Comparison of ENCODE assay signal across 8 cellular contexts in the genomic region with DNA sequence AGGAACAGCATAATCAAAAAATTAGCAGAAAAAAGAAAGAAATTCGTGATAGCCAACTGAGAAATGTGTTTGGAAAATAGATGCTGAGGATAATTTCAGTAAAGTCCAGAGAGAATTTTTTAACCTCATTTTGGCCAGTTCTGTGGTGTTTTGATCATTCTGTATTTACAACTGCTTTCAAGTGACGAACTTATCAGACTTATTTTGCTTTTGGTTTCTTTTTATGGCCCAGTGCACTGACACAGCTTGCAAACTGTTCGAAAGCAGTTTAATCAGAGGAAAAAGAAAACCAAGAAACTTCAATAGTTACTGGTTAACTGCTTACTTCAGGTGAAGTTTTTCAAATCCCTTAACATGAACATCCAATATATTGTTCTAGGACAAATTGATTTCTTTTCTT. TPM values are rescaled to one million over a fixed set of nuclear protein-coding genes. Genes with fewer than 3 reads are reported as not detected.
DNase-seq lines count a peak whose midpoint lies in the region; ATAC-seq and TF ChIP-seq lines count a peak whose summit lies in the region.

No MANE protein-coding gene starts in this region.

- peaks cover 13% of the 10 kb centered on the region for H3K36me3 ChIP-seq in A673 (ENCODE audit: insufficient read depth, low read length, poor library complexity, severe bottlenecking)

- BruUV-seq in A673 (replicated peaks; lab: Mats Ljungman, UMichigan): TSS peak; percentile 34

- CTCF ChIA-PET in A673 (lab: Charles Lee): no interaction called here

- TF ChIP-seq CTCF in A673 (conservative IDR thresholded peaks at IDR 0.05; ENCODE audit: low read depth, low read length): no peak
- TF ChIP-seq CTCF in WI38 (IDR thresholded peaks at IDR 0.05; ENCODE audit: low read depth, low read length): no peak

- no peaks in the 10 kb centered on the region for H3K9me3 ChIP-seq in A673 (ENCODE audit: low read depth, low read length, poor library complexity, severe bottlenecking)

- POLR2A ChIA-PET in A673 (lab: Charles Lee; ENCODE audit: low non-redundant PET): no interaction called here

- ATAC-seq in GM19395 (IDR thresholded peaks at IDR 0.05; ENCODE audit: unreplicated experiment): peak; percentile 37
- ATAC-seq in HG03520 (IDR thresholded peaks at IDR 0.05; ENCODE audit: unreplicated experiment): no peak
- no peak for ATAC-seq in GM18519 (IDR thresholded peaks at IDR 0.05; ENCODE audit: low FRiP score, unreplicated experiment)

- H3K4me3 ChIP-seq in A673 (ENCODE audit: low read depth, low read length, poor library complexity, severe bottlenecking) (peak overlapping the region; percentile 99), WI38 (ENCODE audit: low read depth, low read length) (peak overlapping the region; percentile 93)

- DNase-seq in A673 (ENCODE audit: low spot score): no peak
- peak; percentile 10 for DNase-seq in kidney tubule cell (ENCODE audit: low spot score)
- no peak for DNase-seq in KG1 (lab: John Stamatoyannopoulos, UW)
- no peak for DNase-seq in NCI-H526 treated with DMSO at 0.1 percent for 48 hours (lab: John Stamatoyannopoulos, UW)

- no peak overlapping the region for H3K27ac ChIP-seq in A673 (ENCODE audit: low read depth, low read length, poor library complexity, severe bottlenecking)

- intact Hi-C loops in A673 (cut with micrococcal nuclease; ENCODE audit: unreplicated experiment): no loop called here

- H3K27me3 ChIP-seq in A673 (replicated peaks; ENCODE audit: insufficient read depth, low read depth, low read length, poor library complexity): no peaks in the 10 kb centered on the region

- H3K4me1 ChIP-seq in A673 (ENCODE audit: insufficient read depth, low read length, poor library complexity, severe bottlenecking): peaks cover 12% of the 10 kb centered on the region

RNA-seq across cellular contexts. Expression of a gene that starts 1.9 kb away (rescaled TPM):
- total RNA-seq in A673 (2021): 132 and 135 TPM in 2 replicates

RNA-seq across cellular contexts. Expression of a gene that starts 2.1 kb away (rescaled TPM):
- 8.4 and 8.8 TPM in 2 replicates for total RNA-seq in A673 (2021)

RNA-seq across cellular contexts. Expression of a gene that starts 28.7 kb away (rescaled TPM):
- total RNA-seq in A673 (2021): not detected in 2 replicates

RNA-seq across cellular contexts. Expression of a gene that starts 51.4 kb away (rescaled TPM):
- 93.6 and 95.5 TPM in 2 replicates for total RNA-seq in A673 (2021)
